ENCODE assay signal across 18 cellular contexts in genomic region chr14:53365516-53366130, GRCh38.
"Had no signal": no experiment of that assay in that cellular context is flagged by ENCODE, and none has a peak within 500 bp of the region (broad histone marks: within the 10 kb centered on the region; RNA-seq: fewer than 3 reads in every experiment).

No MANE protein-coding gene starts in this region.

- H3K9me3 ChIP-seq: neutrophil, transverse colon had no signal

- H3K36me3 ChIP-seq: heart left ventricle, neutrophil, transverse colon had no signal

- H3K27ac ChIP-seq: neutrophil had no signal

- H3K4me3 ChIP-seq: heart left ventricle, skin epidermis, transverse colon had no signal

- H3K27me3 ChIP-seq: heart left ventricle, neutrophil, transverse colon had no signal

- ATAC-seq: activated T-cell treated with anti-CD3 and anti-CD28 coated beads, Interleukin-2, amount 50 U/mL, for 4 hours; heart left ventricle; naive thymus-derived CD8-positive, alpha-beta T cell; stimulated activated naive B cell treated with anti-CD40 and anti-IgM and Interleukin-4, amounts not matched to agents 10 μg/mL and 1 μg/mL and 100 μg/mL, for 72 hours; T-helper 17 cell; WTC11 had no signal

- DNase-seq: activated CD4-positive, alpha-beta memory T cell treated with anti-CD3 and anti-CD28 coated beads, Interleukin-2, amount 10 ng/mL, durations not matched to agents 7 days and 5 days; activated CD4-positive, alpha-beta T cell treated with anti-CD3 and anti-CD28 coated beads for 4 hours; activated effector memory CD4-positive, alpha-beta T cell treated with anti-CD3 and anti-CD28 coated beads, Interleukin-2, amount 50 U/mL, for 16 hours; activated T-cell treated with anti-CD3 and anti-CD28 coated beads, Interleukin-2, amount 50 U/mL, for 4 hours; amygdala; heart left ventricle; islet precursor cell; mammary epithelial cell; naive thymus-derived CD8-positive, alpha-beta T cell; retina; stimulated activated CD4-positive, alpha-beta T cell treated with anti-CD3 and anti-CD28 coated beads, Interleukin-15, amount 100 ng/mL, for 24 hours; stimulated activated CD4-positive, alpha-beta T cell treated with anti-CD3 and anti-CD28 coated beads, Interleukin-4, amount 100 ng/mL, for 1 hour; stimulated activated naive B cell treated with anti-CD40 and anti-IgM and Interleukin-4, amounts not matched to agents 10 μg/mL and 1 μg/mL and 100 μg/mL, for 72 hours; T-helper 17 cell; transverse colon had no signal
